Comparison of ENCODE assay signal across 18 cellular contexts in the genomic region with DNA sequence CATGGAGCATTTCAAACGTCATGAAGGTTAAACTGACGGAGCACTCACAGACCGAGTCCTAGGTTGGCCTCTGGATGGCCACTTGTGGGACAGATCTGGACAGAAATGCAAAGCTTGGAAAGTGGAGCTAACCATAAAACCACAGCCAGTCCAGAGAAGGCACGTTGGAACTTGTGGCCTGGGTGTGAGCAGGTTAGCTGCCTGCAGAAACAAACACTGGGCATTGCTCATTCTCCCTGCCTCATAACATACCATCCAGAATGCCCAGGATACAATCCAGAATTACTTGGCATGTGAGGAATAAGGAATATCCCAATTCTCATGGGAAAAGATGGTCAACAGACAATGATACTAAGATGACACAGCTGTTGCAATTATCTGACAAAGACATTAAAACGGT.
A peak's percentile ranks its signal among the peaks of the same experiment; 100 is the strongest.
DNase-seq lines count a peak whose midpoint lies in the region; ATAC-seq, FAIRE-seq and TF ChIP-seq lines count a peak whose summit lies in the region.
"Had no signal": no experiment of that assay in that cellular context is flagged by ENCODE, and none has a peak within 500 bp of the region (broad histone marks: within the 10 kb centered on the region; RNA-seq: fewer than 3 reads in every experiment).

No MANE protein-coding gene starts in this region.

- dilution Hi-C loops in keratinocyte (cut with MboI; ENCODE audit: extremely low pct_ligation_motif_present, low sequenced_read_pairs) = no loop called here

- POLR2A ChIA-PET in RWPE1 (lab: Yijun Ruan, JAX; ENCODE audit: low non-redundant PET) = no interaction called here

- DNase-seq in RWPE1 (ENCODE audit: low spot score) (peak; percentile 2), bronchial epithelial cell (ENCODE audit: low read depth) (peak; percentile 20), keratinocyte (ENCODE audit: low read depth, low spot score) (peak; percentile 30), NCI-H1694 treated with DMSO at 0.1 percent for 48 hours (lab: John Stamatoyannopoulos, UW) (no peak)
- DNase-seq: C1 segment of cervical spinal cord; Calu3; CD4-positive, alpha-beta memory T cell; COR-L47; DMS53; DMS79 treated with DMSO at 0.1 percent for 48 hours; GF-D8; GM23248; H9 had no signal

- no peaks in the 10 kb centered on the region for H4K20me1 ChIP-seq in keratinocyte (ENCODE audit: control insufficient read depth, extremely low read depth, insufficient read depth, low read length)

- H3K36me3 ChIP-seq in bronchial epithelial cell (ENCODE audit: control insufficient read depth, insufficient read depth, low read length) (no peaks in the 10 kb centered on the region), keratinocyte (ENCODE audit: control insufficient read depth in 2 of 2, extremely low read depth in 1 of 2, insufficient read depth in 2 of 2, low read length in 2 of 2) (no peaks in the 10 kb centered on the region)

- no peak overlapping the region for H2AFZ ChIP-seq in keratinocyte (ENCODE audit: control insufficient read depth, low read length)
- H2AFZ ChIP-seq: GM23248 had no signal

- no peak overlapping the region for H3K27ac ChIP-seq in RWPE1
- no peak overlapping the region for H3K27ac ChIP-seq in keratinocyte (ENCODE audit: control insufficient read depth, insufficient read depth, low read length)
- H3K27ac ChIP-seq: GM23248 had no signal

- H3K4me3 ChIP-seq in bronchial epithelial cell (ENCODE audit: low read depth, low read length) = no peak overlapping the region
- H3K4me3 ChIP-seq in keratinocyte (ENCODE audit: control insufficient read depth in 2 of 3, extremely low read depth in 1 of 3, insufficient read depth in 2 of 3, low read depth in 1 of 3, low read length in 3 of 3) = no peak overlapping the region
- H3K4me3 ChIP-seq: GM23248 had no signal

- FAIRE-seq in bronchial epithelial cell (lab: Jason Lieb, UNC) (no peak), keratinocyte (lab: Jason Lieb, UNC) (peak; percentile 88)
- FAIRE-seq: GM12891, GM18507 had no signal

- no peak for ATAC-seq in GM18519 (IDR thresholded peaks at IDR 0.05; ENCODE audit: low FRiP score, unreplicated experiment)
- ATAC-seq in GM21723 (IDR thresholded peaks at IDR 0.05; ENCODE audit: unreplicated experiment) = no peak
- ATAC-seq: HCT116 had no signal

- CTCF ChIA-PET in RWPE1 (lab: Yijun Ruan, JAX) = no interaction called here

- H3K79me2 ChIP-seq in keratinocyte (ENCODE audit: control insufficient read depth, insufficient read depth, low read length) = no peaks in the 10 kb centered on the region

- H3K4me1 ChIP-seq in keratinocyte (ENCODE audit: control insufficient read depth, extremely low read depth, insufficient read depth, low read length) = peaks cover 9% of the 10 kb centered on the region

- H3K27me3 ChIP-seq in bronchial epithelial cell (ENCODE audit: control insufficient read depth, insufficient read depth, low read length) (no peaks in the 10 kb centered on the region), keratinocyte (ENCODE audit: control insufficient read depth, extremely low read depth, insufficient read depth, low read length) (no peaks in the 10 kb centered on the region)

- H3K9ac ChIP-seq in keratinocyte (ENCODE audit: control insufficient read depth, extremely low read depth, insufficient read depth, low read length) = no peak overlapping the region
- H3K9ac ChIP-seq: GM23248 had no signal

- no peaks in the 10 kb centered on the region for H3K9me3 ChIP-seq in keratinocyte (ENCODE audit: control insufficient read depth, low read depth, low read length)

- no peaks in the 10 kb centered on the region for H3K9me1 ChIP-seq in keratinocyte (ENCODE audit: control insufficient read depth, extremely low read depth, insufficient read depth, low read length)

- TF ChIP-seq CTCF in RWPE1 (conservative IDR thresholded peaks at IDR 0.05; ENCODE audit: low read depth) = no peak
- no peak for TF ChIP-seq CTCF in bronchial epithelial cell (IDR thresholded peaks at IDR 0.05; ENCODE audit: insufficient read depth, low read length, severe bottlenecking)
- TF ChIP-seq CTCF in keratinocyte (optimal IDR thresholded peaks at IDR 0.05 in 1 of 3, IDR thresholded peaks at IDR 0.05 in 1 of 3, conservative IDR thresholded peaks at IDR 0.05 in 1 of 3; ENCODE audit: extremely low read depth in 1 of 3, insufficient read depth in 2 of 3, low read length in 3 of 3) = no peak

- no peak overlapping the region for H3K4me2 ChIP-seq in keratinocyte (ENCODE audit: control insufficient read depth, extremely low read depth, insufficient read depth, low read depth, low read length)
